1 cellular context compared by ENCODE assay signal in genomic region chr7:132403465-132404110, GRCh38.
TF ChIP-seq lines count a peak whose summit lies in the region.

No MANE protein-coding gene starts in this region.

TF ChIP-seq in H1, 55 proteins besides CTCF, POLR2A, EP300 and RAD21:
- TF ChIP-seq E2F6 (IDR thresholded peaks at IDR 0.05) (no peak), FOSL1 (IDR thresholded peaks at IDR 0.05; ENCODE audit: insufficient read depth, low read depth, low read length) (no peak)
